23 cellular contexts compared by ENCODE assay signal in the genomic region with DNA sequence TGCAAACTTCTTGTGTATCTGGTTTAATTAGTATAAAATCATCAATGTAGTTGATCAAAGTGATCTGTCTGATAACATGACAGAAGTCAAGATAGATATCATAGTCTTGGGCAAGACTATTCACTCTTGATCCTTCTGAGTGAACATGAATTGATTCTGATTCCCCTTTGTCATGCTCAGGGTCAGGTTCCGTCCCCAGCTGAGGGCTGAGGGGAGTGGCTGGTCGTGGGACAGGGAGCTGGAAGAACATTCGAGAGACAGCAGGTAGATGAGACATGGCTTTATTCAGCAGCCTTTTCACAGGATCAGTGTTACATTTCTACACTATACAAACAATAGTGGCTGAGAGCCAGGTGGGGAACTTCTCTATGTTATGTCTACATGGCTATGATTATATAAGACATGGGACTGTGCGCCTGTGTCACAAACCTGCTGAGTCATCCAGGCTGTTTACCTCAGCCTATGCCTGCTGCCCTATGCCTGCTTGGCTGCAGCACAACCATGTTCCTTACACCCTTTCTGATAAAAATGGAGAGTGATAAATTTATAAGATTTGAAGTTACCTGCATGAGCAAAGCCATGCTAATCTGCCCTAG.
DNase-seq lines count a peak whose midpoint lies in the region; ATAC-seq, FAIRE-seq and TF ChIP-seq lines count a peak whose summit lies in the region.
"Had no signal": no experiment of that assay in that cellular context is flagged by ENCODE, and none has a peak within 500 bp of the region (broad histone marks: within the 10 kb centered on the region; RNA-seq: fewer than 3 reads in every experiment).

No MANE protein-coding gene starts in this region.

- H3K36me3 Mint-ChIP-seq in MCF 10A (ENCODE audit: insufficient read depth, unreplicated experiment): no peaks in the 10 kb centered on the region

- no peak for TF ChIP-seq RAD21 in K562 (CRISPR knock-in tag; conservative IDR thresholded peaks at IDR 0.05 in 1 of 2, IDR thresholded peaks at IDR 0.05 in 1 of 2)

- H3K27me3 Mint-ChIP-seq in MCF 10A (ENCODE audit: insufficient read depth, unreplicated experiment): no peaks in the 10 kb centered on the region
- H3K27me3 Mint-ChIP-seq: effector memory CD8-positive, alpha-beta T cell; progenitor cell of endocrine pancreas had no signal

- no peaks in the 10 kb centered on the region for H3K36me3 ChIP-seq in breast epithelium
- no peaks in the 10 kb centered on the region for H3K36me3 ChIP-seq in K562 (ENCODE audit: control insufficient read depth, insufficient read depth, low read length)

- H3K4me1 Mint-ChIP-seq in MCF 10A (ENCODE audit: insufficient read depth, unreplicated experiment): no peaks in the 10 kb centered on the region
- H3K4me1 Mint-ChIP-seq: nephron had no signal

- H3K9me3 Mint-ChIP-seq in MCF 10A (ENCODE audit: unreplicated experiment): no peaks in the 10 kb centered on the region
- H3K9me3 Mint-ChIP-seq: effector memory CD8-positive, alpha-beta T cell; nephron had no signal

- no peaks in the 10 kb centered on the region for H3K9me1 ChIP-seq in K562 (ENCODE audit: control insufficient read depth, insufficient read depth, low read length)

- intact Hi-C loops in MCF 10A (cut with micrococcal nuclease) (no loop called here), breast epithelium (cut with DNase I; ENCODE audit: low total_unique reads) (loop anchor here (2.0 kb wide), 1 partner anchor 50 kb away; no protein-coding TSS in a partner anchor), K562 (cut with micrococcal nuclease) (no loop called here), left colon (cut with DNase I, micrococcal nuclease) (no loop called here), lower leg skin (cut with DNase I; ENCODE audit: low total_unique reads) (no loop called here)

- 0% methylated on average over 4 of the region's 4 CpGs for WGBS in K562 (ENCODE audit: insufficient coverage, low coverage, missing lambda C conversion rate)
- 69 to 74% methylated on average over 4 of the region's 4 CpGs for WGBS in lower leg skin, 2 donors

- H3K4me1 ChIP-seq in breast epithelium (no peaks in the 10 kb centered on the region), K562 (replicated peaks in 1 of 2; ENCODE audit: control insufficient read depth in 2 of 2, insufficient read depth in 2 of 2, low read length in 2 of 2) (no peaks in the 10 kb centered on the region)
- H3K4me1 ChIP-seq: testis had no signal

- H3K4me2 ChIP-seq in K562 (ENCODE audit: insufficient read depth, low read length): no peak overlapping the region

- H3K79me2 ChIP-seq in K562 (ENCODE audit: control insufficient read depth, insufficient read depth, low read length): no peaks in the 10 kb centered on the region

- H3K4me3 ChIP-seq in breast epithelium (no peak overlapping the region), K562 (no peak overlapping the region), lower leg skin (ENCODE audit: low read depth, poor library complexity, severe bottlenecking) (no peak overlapping the region)
- H3K4me3 ChIP-seq: skin epidermis, testis had no signal

- POLR2A ChIA-PET in MCF 10A (lab: Yijun Ruan, JAX) (interaction anchor here (0.6 kb wide), 2 partner anchors 35 to 534 kb away, joined by 3 to 4 read pairs; no protein-coding TSS in a partner anchor), K562 (lab: Yijun Ruan, JAX) (no interaction called here)

- H3K4me3 Mint-ChIP-seq in MCF 10A (ENCODE audit: unreplicated experiment): no peak overlapping the region
- H3K4me3 Mint-ChIP-seq: effector memory CD8-positive, alpha-beta T cell; nephron had no signal

- no peak for ATAC-seq in K562
- ATAC-seq in left colon: peak; percentile 75
- ATAC-seq in HG03045 (IDR thresholded peaks at IDR 0.05; ENCODE audit: unreplicated experiment): no peak
- ATAC-seq: effector memory CD8-positive, alpha-beta T cell had no signal

- H3K9me3 ChIP-seq in breast epithelium: no peaks in the 10 kb centered on the region
- H3K9me3 ChIP-seq in K562 (replicated peaks; ENCODE audit: control insufficient read depth, insufficient read depth, low read depth, low read length): no peaks in the 10 kb centered on the region; the same call in none of the 2 replicates
- H3K9me3 ChIP-seq: testis had no signal

- TF ChIP-seq CTCF in MCF 10A (IDR thresholded peaks at IDR 0.05; ENCODE audit: unreplicated experiment): no peak
- TF ChIP-seq CTCF in breast epithelium (IDR thresholded peaks at IDR 0.05): no peak
- TF ChIP-seq CTCF in K562 (IDR thresholded peaks at IDR 0.05 in 2 of 3, conservative IDR thresholded peaks at IDR 0.05 in 1 of 3; ENCODE audit: insufficient read depth in 2 of 3, low read depth in 1 of 3, low read length in 3 of 3): no peak
- no peak for TF ChIP-seq CTCF in lower leg skin (IDR thresholded peaks at IDR 0.05)

- H3K27me3 ChIP-seq in breast epithelium (no peaks in the 10 kb centered on the region), K562 (ENCODE audit: control insufficient read depth in 2 of 2, insufficient read depth in 2 of 2, low read length in 2 of 2) (no peaks in the 10 kb centered on the region)
- H3K27me3 ChIP-seq: testis had no signal

- no peak overlapping the region for H2AFZ ChIP-seq in K562 (ENCODE audit: low read depth, low read length)

- H3K27ac ChIP-seq in breast epithelium (no peak overlapping the region), K562 (ENCODE audit: extremely low read depth, low read depth, low read length) (no peak overlapping the region)
- H3K27ac ChIP-seq: skin epidermis, testis had no signal

- H4K20me1 ChIP-seq in K562 (replicated peaks; ENCODE audit: control insufficient read depth, insufficient read depth, low read length): no peaks in the 10 kb centered on the region

- no peak overlapping the region for H3K27ac Mint-ChIP-seq in MCF 10A (ENCODE audit: low read depth, unreplicated experiment)
- H3K27ac Mint-ChIP-seq: effector memory CD8-positive, alpha-beta T cell; nephron; progenitor cell of endocrine pancreas had no signal

- DNase-seq in MCF 10A (ENCODE audit: unreplicated experiment) (peak; percentile 54), breast epithelium (ENCODE audit: low spot score in 2 of 2) (no peak), K562 (ENCODE audit: extremely low read depth in 1 of 4, low spot score in 3 of 4) (no peak), left colon (peak; percentile 22 to 60), NCI-H524 treated with DMSO at 0.1 percent for 48 hours (lab: John Stamatoyannopoulos, UW) (no peak), lower leg skin (ENCODE audit: low spot score in 2 of 2) (no peak)
- no peak for DNase-seq in activated CD8-positive, alpha-beta memory T cell treated with anti-CD3 and anti-CD28 coated beads for 24 hours
- DNase-seq: activated effector memory CD4-positive, alpha-beta T cell treated with Interleukin-2 at 50 U/mL for 16 hours; C1 segment of cervical spinal cord; effector memory CD8-positive, alpha-beta T cell; hypothalamus; kidney; mesendoderm; NCI-H1092 treated with DMSO at 0.1 percent for 48 hours; NCI-H2081 treated with DMSO at 0.1 percent for 48 hours; NCI-H748 treated with DMSO at 0.1 percent for 48 hours; stimulated activated CD8-positive, alpha-beta memory T cell treated with anti-CD3 and anti-CD28 coated beads, Interleukin-4, amount 100 ng/mL, for 48 hours; T-helper 9 cell; testis had no signal

- no TSS peak for BruUV-seq in MCF 10A (replicated peaks; lab: Mats Ljungman, UMichigan)
- no TSS peak for BruUV-seq in K562 (replicated peaks; lab: Mats Ljungman, UMichigan)

- FAIRE-seq in K562 (lab: Jason Lieb, UNC): no peak
- FAIRE-seq: kidney had no signal

- TF ChIP-seq EP300 in K562 (IDR thresholded peaks at IDR 0.05; ENCODE audit: low read length): no peak

- in situ Hi-C loops in K562 (cut with MboI): no loop called here

- no peak overlapping the region for H3K9ac ChIP-seq in K562 (ENCODE audit: insufficient read depth in 1 of 2, low read depth in 2 of 2, low read length in 2 of 2)

- CTCF ChIA-PET in MCF 10A (lab: Yijun Ruan, JAX) (interaction anchor here (0.6 kb wide), 1 partner anchor 15 kb away, joined by 3 read pairs; no protein-coding TSS in a partner anchor), K562 (lab: Yijun Ruan, JAX; ENCODE audit: low intra/inter-chr PET ratio) (no interaction called here)

- no peak for TF ChIP-seq POLR2A in breast epithelium (IDR thresholded peaks at IDR 0.05)
- no peak for TF ChIP-seq POLR2A in K562 (conservative IDR thresholded peaks at IDR 0.05)
- TF ChIP-seq POLR2A in lower leg skin (IDR thresholded peaks at IDR 0.05): no peak

TF ChIP-seq in K562, 482 proteins besides CTCF, POLR2A, EP300 and RAD21 (continues in another document):
- TF ChIP-seq MAFK (IDR thresholded peaks at IDR 0.05; ENCODE audit: low read length) (peak; percentile 17; the same call in 1 of the 2 replicates), ZNF232 (CRISPR knock-in tag; IDR thresholded peaks at IDR 0.05) (no peak), ZNF584 (CRISPR knock-in tag; IDR thresholded peaks at IDR 0.05; ENCODE audit: low read depth) (no peak), ZNF41 (CRISPR knock-in tag; conservative IDR thresholded peaks at IDR 0.05) (no peak), GATAD2A (IDR thresholded peaks at IDR 0.05) (no peak), NR4A1 (CRISPR knock-in tag; IDR thresholded peaks at IDR 0.05) (no peak), NR4A1 (tag; IDR thresholded peaks at IDR 0.05) (0 out of 2 replicates have a peak, but pooled peaks have one; percentile 71), NFE2 (IDR thresholded peaks at IDR 0.05; ENCODE audit: low read depth) (peak; percentile 56; the same call in 1 of the 2 replicates), POLR2H (tag; IDR thresholded peaks at IDR 0.05; ENCODE audit: low read depth) (no peak)
- TF ChIP-seq, protein P1, sequence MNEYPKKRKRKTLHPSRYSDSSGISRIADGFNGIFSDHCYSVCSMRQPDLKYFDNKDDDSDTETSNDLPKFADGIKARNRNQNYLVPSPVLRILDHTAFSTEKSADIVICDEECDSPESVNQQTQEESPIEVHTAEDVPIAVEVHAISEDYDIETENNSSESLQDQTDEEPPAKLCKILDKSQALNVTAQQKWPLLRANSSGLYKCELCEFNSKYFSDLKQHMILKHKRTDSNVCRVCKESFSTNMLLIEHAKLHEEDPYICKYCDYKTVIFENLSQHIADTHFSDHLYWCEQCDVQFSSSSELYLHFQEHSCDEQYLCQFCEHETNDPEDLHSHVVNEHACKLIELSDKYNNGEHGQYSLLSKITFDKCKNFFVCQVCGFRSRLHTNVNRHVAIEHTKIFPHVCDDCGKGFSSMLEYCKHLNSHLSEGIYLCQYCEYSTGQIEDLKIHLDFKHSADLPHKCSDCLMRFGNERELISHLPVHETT (CRISPR knock-in tag; conservative IDR thresholded peaks at IDR 0.05 in 1 of 2, IDR thresholded peaks at IDR 0.05 in 1 of 2): no peak

Comparison
In these comparisons a context has a peak if more than half of its experiments do, and no peak if none do; other contexts are left out.
1. DNase-seq: peak in MCF 10A (single experiment) and left colon (2 of 2); none in breast epithelium (0 of 2), K562 (0 of 4), activated CD8-positive, alpha-beta memory T cell treated with anti-CD3 and anti-CD28 coated beads for 24 hours (single experiment), NCI-H524 treated with DMSO at 0.1 percent for 48 hours (single experiment) and lower leg skin (0 of 2).